Comparison of ENCODE assay signal across 8 cellular contexts in genomic region chr11:20131744-20132666, GRCh38. TPM values are rescaled to one million over a fixed set of nuclear protein-coding genes. Genes with fewer than 3 reads are reported as not detected.
DNase-seq lines count a peak whose midpoint lies in the region; ATAC-seq and TF ChIP-seq lines count a peak whose summit lies in the region.

No MANE protein-coding gene starts in this region.

- WGBS in thyroid gland, 2 donors, result 13 to 24% methylated on average over 43 to 50 of the region's 54 CpGs

- H3K4me3 ChIP-seq in GM12875 (ENCODE audit: low read depth, low read length) (no peak overlapping the region), thyroid gland (replicated peaks in 1 of 3) (peak overlapping the region; percentile 1 to 30 (median 19))

- H3K9me3 Mint-ChIP-seq in naive thymus-derived CD8-positive, alpha-beta T cell, result no peaks in the 10 kb centered on the region

- peak; percentile 55 to 75 for ATAC-seq in naive thymus-derived CD8-positive, alpha-beta T cell
- ATAC-seq in GM21360 (IDR thresholded peaks at IDR 0.05; ENCODE audit: unreplicated experiment), result no peak

- DNase-seq in ACHN (peak; percentile 47), NCI-H2107 treated with DMSO at 0.1 percent for 48 hours (lab: John Stamatoyannopoulos, UW; ENCODE audit: unreplicated experiment) (peak; percentile 27), activated T-cell treated with anti-CD3 and anti-CD28 coated beads for 48 hours (ENCODE audit: low read depth) (peak; percentile 37), fibroblast of gingiva (ENCODE audit: low read depth) (peak; percentile 44), thyroid gland (peak; percentile 66 to 72)
- DNase-seq in naive thymus-derived CD8-positive, alpha-beta T cell, result peak in 8 of 10 donors; percentile 16 to 65 (median 35)

- TF ChIP-seq POLR2A in thyroid gland (IDR thresholded peaks at IDR 0.05), result no peak

- no peaks in the 10 kb centered on the region for H3K27me3 ChIP-seq in thyroid gland

- no peaks in the 10 kb centered on the region for H3K9me3 ChIP-seq in thyroid gland

- in situ Hi-C loops in ACHN (cut with HindIII; ENCODE audit: low pct_ligation_motif_present, low pct_unique_long_range_greater_than_20kb, low sequenced_read_pairs), result no loop called here

- intact Hi-C loops in thyroid gland (cut with DNase I), result loop anchor here (5.0 to 10.0 kb wide), 3 partner anchors 185 to 1057 kb away; no protein-coding TSS in a partner anchor

- peaks cover 0 to 3% of the 10 kb centered on the region in 2 donors for H3K4me1 ChIP-seq in thyroid gland

- no peaks in the 10 kb centered on the region for H3K36me3 ChIP-seq in thyroid gland

- H3K4me1 Mint-ChIP-seq in naive thymus-derived CD8-positive, alpha-beta T cell, result peaks cover 6 to 10% (median 8%) of the 10 kb centered on the region in 4 donors

- H3K36me3 Mint-ChIP-seq in naive thymus-derived CD8-positive, alpha-beta T cell, result no peaks in the 10 kb centered on the region

- TF ChIP-seq CTCF in GM12875 (IDR thresholded peaks at IDR 0.05; ENCODE audit: borderline replicate concordance, insufficient read depth, low read depth, low read length) (peak; percentile 81), thyroid gland (IDR thresholded peaks at IDR 0.05) (peak; percentile 76 to 94 (median 89))

- peak overlapping the region; percentile 74 to 83 (median 78) for H3K4me3 Mint-ChIP-seq in naive thymus-derived CD8-positive, alpha-beta T cell

- peak overlapping the region in 1 of 10 donors; percentile 17 for H3K27ac Mint-ChIP-seq in naive thymus-derived CD8-positive, alpha-beta T cell

- peaks cover 16 to 41% (median 38%) of the 10 kb centered on the region in 5 donors for H3K27me3 Mint-ChIP-seq in naive thymus-derived CD8-positive, alpha-beta T cell

- H3K27ac ChIP-seq in thyroid gland, result no peak overlapping the region

- POLR2A ChIA-PET in naive thymus-derived CD8-positive, alpha-beta T cell (lab: Charles Lee), result interaction anchor here (0.6 kb wide), 1 partner anchor 227 kb away, joined by 4 read pairs; no protein-coding TSS in a partner anchor

RNA-seq across cellular contexts. Expression of gene DBX1, which starts 28.3 kb away (rescaled TPM):
- total RNA-seq in naive thymus-derived CD8-positive, alpha-beta T cell, result not detected
- under 1 TPM in 1 of 3 donors, not detected in 2; 0.15 TPM for polyA plus RNA-seq in naive thymus-derived CD8-positive, alpha-beta T cell
- total RNA-seq in thyroid gland, result not detected
